In the genomic region with DNA sequence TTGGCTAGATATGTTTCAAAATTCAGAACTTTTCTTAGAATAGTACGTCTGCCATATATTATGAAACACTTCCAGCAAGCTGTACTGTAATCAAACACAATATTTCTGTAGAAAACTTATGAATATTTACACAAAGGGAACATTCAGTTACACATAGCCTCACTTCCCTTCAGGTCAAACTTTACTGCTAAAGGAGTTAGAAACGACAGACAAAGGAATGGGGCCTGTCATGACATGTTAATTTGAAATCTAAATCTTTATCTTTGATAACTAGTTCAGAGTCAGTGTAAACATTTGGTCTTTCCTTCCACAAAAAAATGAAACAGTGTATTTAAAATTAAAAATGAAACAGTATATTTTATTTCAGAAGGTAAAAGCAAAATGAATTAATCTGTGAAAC, we compare ENCODE assay signal across 9 cellular contexts. TPM values are rescaled to one million over a fixed set of nuclear protein-coding genes. Genes with fewer than 3 reads are reported as not detected.
A peak's percentile ranks its signal among the peaks of the same experiment; 100 is the strongest.
DNase-seq lines count a peak whose midpoint lies in the region; ATAC-seq and TF ChIP-seq lines count a peak whose summit lies in the region.
"Had no signal": no experiment of that assay in that cellular context is flagged by ENCODE, and none has a peak within 500 bp of the region (broad histone marks: within the 10 kb centered on the region; RNA-seq: fewer than 3 reads in every experiment).

No MANE protein-coding gene starts in this region.

- H2AFZ ChIP-seq in mesenchymal stem cell (ENCODE audit: low read depth, low read length) = no peak overlapping the region

- H3K27me3 ChIP-seq in right atrium auricular region = no peaks in the 10 kb centered on the region
- H3K27me3 ChIP-seq in mesenchymal stem cell (ENCODE audit: control insufficient read depth in 1 of 2, insufficient read depth in 1 of 2, low read length in 2 of 2) = no peaks in the 10 kb centered on the region

- H3K79me1 ChIP-seq in mesenchymal stem cell (replicated peaks; ENCODE audit: low read length, poor library complexity, severe bottlenecking) = peaks cover 17% of the 10 kb centered on the region

- H2AK5ac ChIP-seq in mesenchymal stem cell (ENCODE audit: low read length, severe bottlenecking) = no peak overlapping the region

- intact Hi-C loops in Right ventricle myocardium inferior (cut with DNase I) = no loop called here

- H4K8ac ChIP-seq in mesenchymal stem cell (ENCODE audit: low read length) = no peak overlapping the region

- TF ChIP-seq CTCF in right atrium auricular region (IDR thresholded peaks at IDR 0.05) = no peak
- no peak for TF ChIP-seq CTCF in astrocyte of the spinal cord (IDR thresholded peaks at IDR 0.05; ENCODE audit: low read depth, low read length)

- in situ Hi-C loops in astrocyte of the spinal cord (cut with HindIII; ENCODE audit: low sequenced_read_pairs) = no loop called here

- WGBS in mesenchymal stem cell = 100% methylated on average over 1 of the region's 2 CpGs

- H2BK5ac ChIP-seq in mesenchymal stem cell (ENCODE audit: low read depth, low read length, poor library complexity, severe bottlenecking) = no peak overlapping the region

- H3K23ac ChIP-seq in mesenchymal stem cell (ENCODE audit: low read length in 2 of 2) = no peak overlapping the region

- H2BK12ac ChIP-seq in mesenchymal stem cell (ENCODE audit: low read length in 2 of 2) = no peak overlapping the region

- H3K9ac ChIP-seq in mesenchymal stem cell (ENCODE audit: low read length) = peak overlapping the region; percentile 87

- no peak overlapping the region for H4K91ac ChIP-seq in mesenchymal stem cell (ENCODE audit: low read length)

- peaks cover under 1% of the 10 kb centered on the region for H3K36me3 ChIP-seq in right atrium auricular region
- peaks cover 10 to 21% of the 10 kb centered on the region in 2 experiments for H3K36me3 ChIP-seq in mesenchymal stem cell (ENCODE audit: control insufficient read depth in 1 of 2, insufficient read depth in 2 of 2, low read depth in 1 of 2, low read length in 2 of 2)

- peak overlapping the region in 1 of 2 donors; percentile 73 for H3K4me3 ChIP-seq in right atrium auricular region
- peak overlapping the region; percentile 78 for H3K4me3 ChIP-seq in astrocyte of the spinal cord (ENCODE audit: low read depth, low read length)
- H3K4me3 ChIP-seq in mesenchymal stem cell (ENCODE audit: insufficient read depth in 1 of 2, low read depth in 1 of 2, low read length in 2 of 2) = peak overlapping the region in 1 of 2 experiments; percentile 96

- H3K14ac ChIP-seq in mesenchymal stem cell (ENCODE audit: low read length in 2 of 2) = no peak overlapping the region

- no peak overlapping the region for H2BK15ac ChIP-seq in mesenchymal stem cell (ENCODE audit: low read depth, poor library complexity, severe bottlenecking)

- no peak for ATAC-seq in Right ventricle myocardium inferior
- ATAC-seq in HG02870 (IDR thresholded peaks at IDR 0.05; ENCODE audit: unreplicated experiment) = no peak
- no peak for ATAC-seq in GM21786 (IDR thresholded peaks at IDR 0.05; ENCODE audit: unreplicated experiment)

- H3K4ac ChIP-seq in mesenchymal stem cell (ENCODE audit: low read depth in 1 of 2, low read length in 2 of 2) = no peak overlapping the region

- H3K9me3 ChIP-seq in right atrium auricular region = no peaks in the 10 kb centered on the region
- no peaks in the 10 kb centered on the region for H3K9me3 ChIP-seq in mesenchymal stem cell (ENCODE audit: control insufficient read depth, low read length)

- no peak for DNase-seq in right atrium auricular region (ENCODE audit: low spot score)
- no peak for DNase-seq in Right ventricle myocardium inferior (ENCODE audit: missing footprints)
- DNase-seq in astrocyte of the spinal cord (ENCODE audit: low read depth, low spot score) = peak; percentile 19
- no peak for DNase-seq in mesenchymal stem cell
- no peak for DNase-seq in GM19238 (ENCODE audit: insufficient read length, low spot score)
- no peak for DNase-seq in AG08395 (ENCODE audit: low spot score)
- DNase-seq: activated CD4-positive, alpha-beta T cell treated with anti-CD3 and anti-CD28 coated beads for 4 hours had no signal

- peak overlapping the region; percentile 85 to 87 for H3K27ac ChIP-seq in right atrium auricular region
- H3K27ac ChIP-seq in mesenchymal stem cell (ENCODE audit: low read length, poor library complexity, severe bottlenecking) = peak overlapping the region; percentile 86

- H3K4me1 ChIP-seq in right atrium auricular region (peaks cover 0 to 14% of the 10 kb centered on the region in 2 donors), mesenchymal stem cell (ENCODE audit: control insufficient read depth, insufficient read depth, low read depth, low read length) (no peaks in the 10 kb centered on the region)

- H3K18ac ChIP-seq in mesenchymal stem cell (ENCODE audit: low read depth in 1 of 2, low read length in 2 of 2) = no peak overlapping the region

- peak overlapping the region; percentile 77 for H3K4me2 ChIP-seq in mesenchymal stem cell (ENCODE audit: low read length, poor library complexity, severe bottlenecking)

- no peak overlapping the region for H2BK120ac ChIP-seq in mesenchymal stem cell (ENCODE audit: low read depth, low read length)

RNA-seq across cellular contexts. Expression of a gene that starts 1.0 kb away (rescaled TPM):
- 1 to 10 TPM; 5.6 to 6.1 TPM for total RNA-seq in right atrium auricular region
- 6.9 TPM for total RNA-seq in Right ventricle myocardium inferior
- 7.3 TPM for polyA plus RNA-seq in mesenchymal stem cell (2013, experiment 1 of 2)
- polyA plus RNA-seq in mesenchymal stem cell (2013, experiment 2 of 2) = 7.8 TPM
